Comparison of ENCODE assay signal across 8 cellular contexts in the genomic region with DNA sequence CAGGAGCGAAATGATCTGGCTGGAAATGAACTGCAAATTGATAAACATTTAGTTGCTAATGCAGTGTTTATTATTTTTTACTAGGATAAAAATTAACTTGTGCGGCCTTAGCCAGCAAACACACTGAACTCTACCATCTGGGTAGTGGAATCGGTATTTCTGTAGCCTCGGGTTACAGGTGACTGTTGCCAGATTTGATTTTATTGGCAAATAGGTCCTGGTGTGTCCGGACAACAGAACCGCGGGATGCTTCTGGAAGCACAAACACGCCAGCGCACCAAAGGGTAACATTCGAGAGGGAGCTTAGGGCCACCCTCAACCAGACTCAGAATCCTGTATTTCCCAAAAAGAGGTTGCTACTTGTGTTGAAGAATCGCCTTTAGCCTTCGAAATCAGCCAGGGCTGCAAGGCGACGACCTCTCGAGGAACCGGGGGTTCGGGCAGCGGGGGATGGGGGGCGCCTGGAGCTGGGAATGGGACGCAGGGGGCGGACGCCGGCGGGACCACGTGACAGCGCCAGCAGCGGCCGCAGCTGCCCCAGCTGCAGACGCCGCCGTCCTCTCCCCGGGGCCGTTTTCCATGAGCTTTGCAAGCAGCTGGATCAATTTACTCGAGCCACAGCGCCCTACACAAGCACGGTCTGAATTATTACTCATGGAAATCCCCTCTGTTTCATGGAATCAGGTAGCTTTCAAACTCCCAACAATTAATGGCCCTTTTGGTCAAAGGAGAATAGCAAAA.
DNase-seq lines count a peak whose midpoint lies in the region; ATAC-seq and TF ChIP-seq lines count a peak whose summit lies in the region.

No MANE protein-coding gene starts in this region.

- H3K4me3 Mint-ChIP-seq in WTC11, result peak overlapping the region; percentile 24

- peak overlapping the region; percentile 84; the same call in 1 of the 2 replicates for H3K27ac Mint-ChIP-seq in WTC11

- peak overlapping the region; percentile 24 for H3K4me2 ChIP-seq in trophoblast cell (ENCODE audit: low read length)

- H3K4me1 ChIP-seq in trophoblast cell (ENCODE audit: control insufficient read depth in 1 of 2, insufficient read depth in 2 of 2, low read length in 2 of 2), result peaks cover 22 to 40% of the 10 kb centered on the region in 2 experiments

- no peak overlapping the region for H4K12ac ChIP-seq in trophoblast cell (ENCODE audit: low read depth, low read length)

- no peak overlapping the region for H3K9ac ChIP-seq in trophoblast cell (ENCODE audit: low read length)

- ATAC-seq in WTC11 (peak; percentile 45), GM21786 (IDR thresholded peaks at IDR 0.05; ENCODE audit: unreplicated experiment) (no peak), HG03196 (IDR thresholded peaks at IDR 0.05; ENCODE audit: unreplicated experiment) (no peak)

- no peak overlapping the region for H3K23ac ChIP-seq in trophoblast cell (ENCODE audit: low read length)

- H2BK120ac ChIP-seq in trophoblast cell (ENCODE audit: insufficient read depth, low read length, poor library complexity), result no peak overlapping the region

- H3K79me1 ChIP-seq in trophoblast cell (ENCODE audit: low read length), result peaks cover 42% of the 10 kb centered on the region

- H3K27me3 Mint-ChIP-seq in WTC11 (ENCODE audit: low read depth), result peaks cover 14% of the 10 kb centered on the region

- H2AFZ ChIP-seq in trophoblast cell (ENCODE audit: insufficient read depth, low read length, poor library complexity), result peak overlapping the region; percentile 38

- no peak for TF ChIP-seq CTCF in HL-60 (IDR thresholded peaks at IDR 0.05; ENCODE audit: insufficient read depth, low read length)
- no peak for TF ChIP-seq CTCF in WTC11 (IDR thresholded peaks at IDR 0.05)

- H4K8ac ChIP-seq in trophoblast cell (ENCODE audit: low read depth, low read length), result peak overlapping the region; percentile 55

- peaks cover 4% of the 10 kb centered on the region for H3K79me2 ChIP-seq in trophoblast cell (ENCODE audit: control insufficient read depth, insufficient read depth, low read length, poor library complexity)

- peak overlapping the region; percentile 67 for H4K91ac ChIP-seq in trophoblast cell (ENCODE audit: low read depth, low read length)

- H3K9me3 ChIP-seq in trophoblast cell (ENCODE audit: insufficient read depth, low read depth, low read length), result no peaks in the 10 kb centered on the region

- no peaks in the 10 kb centered on the region for H3K9me3 Mint-ChIP-seq in WTC11

- no CpG with 5 or more reads among the region's 36 CpGs for WGBS in trophoblast cell (ENCODE audit: extremely low coverage, insufficient coverage, insufficient read length)

- CTCF ChIA-PET in WTC11 (lab: Charles Lee), result interaction anchor here (1.3 to 2.0 kb wide), 4 partner anchors 11 to 123 kb away, joined by 3 to 15 read pairs (median 9); no protein-coding TSS in a partner anchor

- H3K4me1 Mint-ChIP-seq in WTC11, result peaks cover 45% of the 10 kb centered on the region

- H3K36me3 ChIP-seq in trophoblast cell (ENCODE audit: control insufficient read depth in 1 of 2, insufficient read depth in 2 of 2, low read length in 2 of 2), result no peaks in the 10 kb centered on the region

- no peaks in the 10 kb centered on the region for H3K36me3 Mint-ChIP-seq in WTC11

- peak overlapping the region; percentile 52 for H2BK12ac ChIP-seq in trophoblast cell (ENCODE audit: low read length)

- POLR2A ChIA-PET in WTC11 (lab: Charles Lee), result interaction anchor here (0.6 to 1.8 kb wide), 6 partner anchors 9 to 117 kb away, joined by 3 to 11 read pairs (median 3); no protein-coding TSS in a partner anchor

- no peak overlapping the region for H2AK5ac ChIP-seq in trophoblast cell (ENCODE audit: low read length)

- no peak overlapping the region for H3K18ac ChIP-seq in trophoblast cell (ENCODE audit: low read length)

- H3K27ac ChIP-seq in HL-60 (replicated peaks), result peak overlapping the region; percentile 39; the same call in 1 of the 2 replicates
- peak overlapping the region; percentile 83 for H3K27ac ChIP-seq in trophoblast cell (ENCODE audit: low read depth, low read length)

- H3K4me3 ChIP-seq in HL-60 (replicated peaks; ENCODE audit: insufficient read depth, low read length) (no peak overlapping the region), trophoblast cell (ENCODE audit: low read depth, low read length) (no peak overlapping the region)

- H3K14ac ChIP-seq in trophoblast cell (ENCODE audit: low read length), result peak overlapping the region; percentile 27

- no peak overlapping the region for H3K4ac ChIP-seq in trophoblast cell (ENCODE audit: low read depth, low read length)

- H3K27me3 ChIP-seq in HL-60 (ENCODE audit: insufficient read depth, poor library complexity, severe bottlenecking), result no peaks in the 10 kb centered on the region
- H3K27me3 ChIP-seq in trophoblast cell (ENCODE audit: insufficient read depth, low read length), result no peaks in the 10 kb centered on the region

- peak overlapping the region; percentile 89 for H2BK5ac ChIP-seq in trophoblast cell (ENCODE audit: low read depth, low read length, poor library complexity)

- DNase-seq in AG08395 (ENCODE audit: low spot score) (peak; percentile 35), HL-60 (ENCODE audit: low read depth in 1 of 2, low spot score in 1 of 2) (no peak), WTC11 (ENCODE audit: low spot score) (peak; percentile 76), globus pallidus (ENCODE audit: low spot score) (peak; percentile 84), trophoblast cell (peak; percentile 63 to 73)
- DNase-seq in central memory CD4-positive, alpha-beta T cell, result no peak

TF ChIP-seq in WTC11, 78 proteins besides CTCF, POLR2A, EP300 and RAD21 (continues in another document):
- TF ChIP-seq, protein P1, sequence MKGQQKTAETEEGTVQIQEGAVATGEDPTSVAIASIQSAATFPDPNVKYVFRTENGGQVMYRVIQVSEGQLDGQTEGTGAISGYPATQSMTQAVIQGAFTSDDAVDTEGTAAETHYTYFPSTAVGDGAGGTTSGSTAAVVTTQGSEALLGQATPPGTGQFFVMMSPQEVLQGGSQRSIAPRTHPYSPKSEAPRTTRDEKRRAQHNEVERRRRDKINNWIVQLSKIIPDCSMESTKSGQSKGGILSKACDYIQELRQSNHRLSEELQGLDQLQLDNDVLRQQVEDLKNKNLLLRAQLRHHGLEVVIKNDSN (CRISPR knock-in tag; IDR thresholded peaks at IDR 0.05), result peak; percentile 93
- TF ChIP-seq FOXJ3 (CRISPR knock-in tag; IDR thresholded peaks at IDR 0.05; ENCODE audit: borderline replicate concordance) (no peak), EMX1 (CRISPR knock-in tag; IDR thresholded peaks at IDR 0.05) (no peak), TEAD1 (CRISPR knock-in tag; IDR thresholded peaks at IDR 0.05) (0 out of 2 replicates have a peak, but pooled peaks have one; percentile 44), FOXK1 (CRISPR knock-in tag; IDR thresholded peaks at IDR 0.05) (peak; percentile 56), SP1 (CRISPR knock-in tag; conservative IDR thresholded peaks at IDR 0.05) (0 out of 2 replicates have a peak, but pooled peaks have one; percentile 48), ZNF423 (CRISPR knock-in tag; IDR thresholded peaks at IDR 0.05) (0 out of 2 replicates have a peak, but pooled peaks have one; percentile 30), RORB (CRISPR knock-in tag; IDR thresholded peaks at IDR 0.05) (no peak), FOXP1 (CRISPR knock-in tag; IDR thresholded peaks at IDR 0.05; ENCODE audit: borderline replicate concordance) (peak; percentile 80)
- TF ChIP-seq, protein P2, sequence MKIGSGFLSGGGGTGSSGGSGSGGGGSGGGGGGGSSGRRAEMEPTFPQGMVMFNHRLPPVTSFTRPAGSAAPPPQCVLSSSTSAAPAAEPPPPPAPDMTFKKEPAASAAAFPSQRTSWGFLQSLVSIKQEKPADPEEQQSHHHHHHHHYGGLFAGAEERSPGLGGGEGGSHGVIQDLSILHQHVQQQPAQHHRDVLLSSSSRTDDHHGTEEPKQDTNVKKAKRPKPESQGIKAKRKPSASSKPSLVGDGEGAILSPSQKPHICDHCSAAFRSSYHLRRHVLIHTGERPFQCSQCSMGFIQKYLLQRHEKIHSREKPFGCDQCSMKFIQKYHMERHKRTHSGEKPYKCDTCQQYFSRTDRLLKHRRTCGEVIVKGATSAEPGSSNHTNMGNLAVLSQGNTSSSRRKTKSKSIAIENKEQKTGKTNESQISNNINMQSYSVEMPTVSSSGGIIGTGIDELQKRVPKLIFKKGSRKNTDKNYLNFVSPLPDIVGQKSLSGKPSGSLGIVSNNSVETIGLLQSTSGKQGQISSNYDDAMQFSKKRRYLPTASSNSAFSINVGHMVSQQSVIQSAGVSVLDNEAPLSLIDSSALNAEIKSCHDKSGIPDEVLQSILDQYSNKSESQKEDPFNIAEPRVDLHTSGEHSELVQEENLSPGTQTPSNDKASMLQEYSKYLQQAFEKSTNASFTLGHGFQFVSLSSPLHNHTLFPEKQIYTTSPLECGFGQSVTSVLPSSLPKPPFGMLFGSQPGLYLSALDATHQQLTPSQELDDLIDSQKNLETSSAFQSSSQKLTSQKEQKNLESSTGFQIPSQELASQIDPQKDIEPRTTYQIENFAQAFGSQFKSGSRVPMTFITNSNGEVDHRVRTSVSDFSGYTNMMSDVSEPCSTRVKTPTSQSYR (CRISPR knock-in tag; IDR thresholded peaks at IDR 0.05), result peak; percentile 88; the same call in 1 of the 2 replicates
- TF ChIP-seq, protein P3, sequence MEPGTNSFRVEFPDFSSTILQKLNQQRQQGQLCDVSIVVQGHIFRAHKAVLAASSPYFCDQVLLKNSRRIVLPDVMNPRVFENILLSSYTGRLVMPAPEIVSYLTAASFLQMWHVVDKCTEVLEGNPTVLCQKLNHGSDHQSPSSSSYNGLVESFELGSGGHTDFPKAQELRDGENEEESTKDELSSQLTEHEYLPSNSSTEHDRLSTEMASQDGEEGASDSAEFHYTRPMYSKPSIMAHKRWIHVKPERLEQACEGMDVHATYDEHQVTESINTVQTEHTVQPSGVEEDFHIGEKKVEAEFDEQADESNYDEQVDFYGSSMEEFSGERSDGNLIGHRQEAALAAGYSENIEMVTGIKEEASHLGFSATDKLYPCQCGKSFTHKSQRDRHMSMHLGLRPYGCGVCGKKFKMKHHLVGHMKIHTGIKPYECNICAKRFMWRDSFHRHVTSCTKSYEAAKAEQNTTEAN (CRISPR knock-in tag; IDR thresholded peaks at IDR 0.05), result peak; percentile 44; the same call in 1 of the 2 replicates
- TF ChIP-seq, protein P4, sequence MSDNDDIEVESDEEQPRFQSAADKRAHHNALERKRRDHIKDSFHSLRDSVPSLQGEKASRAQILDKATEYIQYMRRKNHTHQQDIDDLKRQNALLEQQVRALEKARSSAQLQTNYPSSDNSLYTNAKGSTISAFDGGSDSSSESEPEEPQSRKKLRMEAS (CRISPR knock-in tag; IDR thresholded peaks at IDR 0.05), result peak; percentile 84
- TF ChIP-seq, protein P5, sequence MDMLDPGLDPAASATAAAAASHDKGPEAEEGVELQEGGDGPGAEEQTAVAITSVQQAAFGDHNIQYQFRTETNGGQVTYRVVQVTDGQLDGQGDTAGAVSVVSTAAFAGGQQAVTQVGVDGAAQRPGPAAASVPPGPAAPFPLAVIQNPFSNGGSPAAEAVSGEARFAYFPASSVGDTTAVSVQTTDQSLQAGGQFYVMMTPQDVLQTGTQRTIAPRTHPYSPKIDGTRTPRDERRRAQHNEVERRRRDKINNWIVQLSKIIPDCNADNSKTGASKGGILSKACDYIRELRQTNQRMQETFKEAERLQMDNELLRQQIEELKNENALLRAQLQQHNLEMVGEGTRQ (CRISPR knock-in tag; IDR thresholded peaks at IDR 0.05), result peak; percentile 94

Comparison
In these comparisons a context has a peak if more than half of its experiments do, and no peak if none do; other contexts are left out.
1. DNase-seq: peak in AG08395 (single experiment), WTC11 (single experiment), globus pallidus (single experiment) and trophoblast cell (2 of 2); none in HL-60 (0 of 2) and central memory CD4-positive, alpha-beta T cell (single experiment).